ENCODE assay signal across 1 cellular context in the genomic region with DNA sequence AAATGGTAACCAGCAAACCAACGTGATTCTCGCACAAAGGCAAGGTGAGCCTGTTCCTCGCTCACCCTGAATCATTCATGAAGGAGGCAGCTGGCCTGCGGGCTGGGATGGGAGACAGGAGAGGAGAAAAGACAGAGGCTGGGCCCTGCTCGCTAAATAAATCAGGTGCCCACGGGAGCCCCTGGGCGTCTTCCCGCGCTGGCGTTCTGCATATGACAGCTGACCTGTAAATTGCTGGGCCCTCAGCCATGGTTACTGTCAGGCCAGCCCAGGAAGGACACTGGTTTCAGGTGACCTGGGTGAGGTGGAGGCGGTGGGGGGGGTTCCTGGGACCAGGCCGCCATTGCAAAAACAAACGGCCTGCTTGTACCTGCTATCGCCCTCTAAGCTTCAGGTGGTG.
A peak's percentile ranks its signal among the peaks of the same experiment; 100 is the strongest.
TF ChIP-seq lines count a peak whose summit lies in the region.

No MANE protein-coding gene starts in this region.

TF ChIP-seq in K562, 482 proteins besides CTCF, POLR2A, EP300 and RAD21:
- TF ChIP-seq CHD2 (IDR thresholded peaks at IDR 0.05; ENCODE audit: low read depth, low read length) (no peak), RFX5 (IDR thresholded peaks at IDR 0.05; ENCODE audit: low read depth, low read length) (no peak), RB1 (IDR thresholded peaks at IDR 0.05; ENCODE audit: low read depth) (no peak), ETS2 (tag; IDR thresholded peaks at IDR 0.05; ENCODE audit: borderline replicate concordance, poor library complexity, severe bottlenecking) (no peak), CCAR2 (IDR thresholded peaks at IDR 0.05; ENCODE audit: low read depth, low read length) (no peak), POU5F1 (IDR thresholded peaks at IDR 0.05; ENCODE audit: borderline replicate concordance, low read depth, low read length, partially characterized antibody) (no peak), CBX8 (IDR thresholded peaks at IDR 0.05; ENCODE audit: borderline replicate concordance, extremely low read depth, low read depth, low read length, poor library complexity, severe bottlenecking) (no peak), MED1 (CRISPR knock-in tag; IDR thresholded peaks at IDR 0.05; ENCODE audit: borderline replicate concordance) (0 out of 2 replicates have a peak, but pooled peaks have one; percentile 18), ZC3H4 (CRISPR knock-in tag; IDR thresholded peaks at IDR 0.05; ENCODE audit: borderline replicate concordance) (no peak), SREBF2 (CRISPR knock-in tag; IDR thresholded peaks at IDR 0.05) (no peak), L3MBTL2 (IDR thresholded peaks at IDR 0.05) (no peak), FOSL1 (tag; conservative IDR thresholded peaks at IDR 0.05) (no peak), KAT2B (IDR thresholded peaks at IDR 0.05; ENCODE audit: low read depth, low read length) (no peak), MAFG (tag; conservative IDR thresholded peaks at IDR 0.05) (no peak), EGR1 (conservative IDR thresholded peaks at IDR 0.05) (no peak), SMAD1 (IDR thresholded peaks at IDR 0.05; ENCODE audit: low read depth, low read length, partially characterized antibody) (no peak), CCNT2 (IDR thresholded peaks at IDR 0.05; ENCODE audit: borderline replicate concordance, extremely low read depth, insufficient read length, low read depth, low read length) (no peak), DMBX1 (CRISPR knock-in tag; IDR thresholded peaks at IDR 0.05; ENCODE audit: borderline replicate concordance) (no peak), EWSR1 (IDR thresholded peaks at IDR 0.05; ENCODE audit: borderline replicate concordance, low read depth, partially characterized antibody) (no peak), KAT7 (CRISPR knock-in tag; IDR thresholded peaks at IDR 0.05; ENCODE audit: borderline replicate concordance) (no peak), SMAD2 (IDR thresholded peaks at IDR 0.05; ENCODE audit: low read depth, low read length) (no peak)
- TF ChIP-seq, protein P1, sequence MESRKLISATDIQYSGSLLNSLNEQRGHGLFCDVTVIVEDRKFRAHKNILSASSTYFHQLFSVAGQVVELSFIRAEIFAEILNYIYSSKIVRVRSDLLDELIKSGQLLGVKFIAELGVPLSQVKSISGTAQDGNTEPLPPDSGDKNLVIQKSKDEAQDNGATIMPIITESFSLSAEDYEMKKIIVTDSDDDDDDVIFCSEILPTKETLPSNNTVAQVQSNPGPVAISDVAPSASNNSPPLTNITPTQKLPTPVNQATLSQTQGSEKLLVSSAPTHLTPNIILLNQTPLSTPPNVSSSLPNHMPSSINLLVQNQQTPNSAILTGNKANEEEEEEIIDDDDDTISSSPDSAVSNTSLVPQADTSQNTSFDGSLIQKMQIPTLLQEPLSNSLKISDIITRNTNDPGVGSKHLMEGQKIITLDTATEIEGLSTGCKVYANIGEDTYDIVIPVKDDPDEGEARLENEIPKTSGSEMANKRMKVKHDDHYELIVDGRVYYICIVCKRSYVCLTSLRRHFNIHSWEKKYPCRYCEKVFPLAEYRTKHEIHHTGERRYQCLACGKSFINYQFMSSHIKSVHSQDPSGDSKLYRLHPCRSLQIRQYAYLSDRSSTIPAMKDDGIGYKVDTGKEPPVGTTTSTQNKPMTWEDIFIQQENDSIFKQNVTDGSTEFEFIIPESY (CRISPR knock-in tag; IDR thresholded peaks at IDR 0.05), result peak; percentile 61
- TF ChIP-seq, protein P2, sequence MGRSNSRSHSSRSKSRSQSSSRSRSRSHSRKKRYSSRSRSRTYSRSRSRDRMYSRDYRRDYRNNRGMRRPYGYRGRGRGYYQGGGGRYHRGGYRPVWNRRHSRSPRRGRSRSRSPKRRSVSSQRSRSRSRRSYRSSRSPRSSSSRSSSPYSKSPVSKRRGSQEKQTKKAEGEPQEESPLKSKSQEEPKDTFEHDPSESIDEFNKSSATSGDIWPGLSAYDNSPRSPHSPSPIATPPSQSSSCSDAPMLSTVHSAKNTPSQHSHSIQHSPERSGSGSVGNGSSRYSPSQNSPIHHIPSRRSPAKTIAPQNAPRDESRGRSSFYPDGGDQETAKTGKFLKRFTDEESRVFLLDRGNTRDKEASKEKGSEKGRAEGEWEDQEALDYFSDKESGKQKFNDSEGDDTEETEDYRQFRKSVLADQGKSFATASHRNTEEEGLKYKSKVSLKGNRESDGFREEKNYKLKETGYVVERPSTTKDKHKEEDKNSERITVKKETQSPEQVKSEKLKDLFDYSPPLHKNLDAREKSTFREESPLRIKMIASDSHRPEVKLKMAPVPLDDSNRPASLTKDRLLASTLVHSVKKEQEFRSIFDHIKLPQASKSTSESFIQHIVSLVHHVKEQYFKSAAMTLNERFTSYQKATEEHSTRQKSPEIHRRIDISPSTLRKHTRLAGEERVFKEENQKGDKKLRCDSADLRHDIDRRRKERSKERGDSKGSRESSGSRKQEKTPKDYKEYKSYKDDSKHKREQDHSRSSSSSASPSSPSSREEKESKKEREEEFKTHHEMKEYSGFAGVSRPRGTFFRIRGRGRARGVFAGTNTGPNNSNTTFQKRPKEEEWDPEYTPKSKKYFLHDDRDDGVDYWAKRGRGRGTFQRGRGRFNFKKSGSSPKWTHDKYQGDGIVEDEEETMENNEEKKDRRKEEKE (IDR thresholded peaks at IDR 0.05; ENCODE audit: borderline replicate concordance in 1 of 2, control insufficient read depth in 1 of 2, low read depth in 2 of 2, low read length in 1 of 2), result no peak
- TF ChIP-seq, protein P3, sequence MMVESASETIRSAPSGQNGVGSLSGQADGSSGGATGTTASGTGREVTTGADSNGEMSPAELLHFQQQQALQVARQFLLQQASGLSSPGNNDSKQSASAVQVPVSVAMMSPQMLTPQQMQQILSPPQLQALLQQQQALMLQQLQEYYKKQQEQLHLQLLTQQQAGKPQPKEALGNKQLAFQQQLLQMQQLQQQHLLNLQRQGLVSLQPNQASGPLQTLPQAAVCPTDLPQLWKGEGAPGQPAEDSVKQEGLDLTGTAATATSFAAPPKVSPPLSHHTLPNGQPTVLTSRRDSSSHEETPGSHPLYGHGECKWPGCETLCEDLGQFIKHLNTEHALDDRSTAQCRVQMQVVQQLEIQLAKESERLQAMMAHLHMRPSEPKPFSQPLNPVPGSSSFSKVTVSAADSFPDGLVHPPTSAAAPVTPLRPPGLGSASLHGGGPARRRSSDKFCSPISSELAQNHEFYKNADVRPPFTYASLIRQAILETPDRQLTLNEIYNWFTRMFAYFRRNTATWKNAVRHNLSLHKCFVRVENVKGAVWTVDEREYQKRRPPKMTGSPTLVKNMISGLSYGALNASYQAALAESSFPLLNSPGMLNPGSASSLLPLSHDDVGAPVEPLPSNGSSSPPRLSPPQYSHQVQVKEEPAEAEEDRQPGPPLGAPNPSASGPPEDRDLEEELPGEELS (CRISPR knock-in tag; IDR thresholded peaks at IDR 0.05; ENCODE audit: borderline replicate concordance), result no peak
- TF ChIP-seq, protein P4, sequence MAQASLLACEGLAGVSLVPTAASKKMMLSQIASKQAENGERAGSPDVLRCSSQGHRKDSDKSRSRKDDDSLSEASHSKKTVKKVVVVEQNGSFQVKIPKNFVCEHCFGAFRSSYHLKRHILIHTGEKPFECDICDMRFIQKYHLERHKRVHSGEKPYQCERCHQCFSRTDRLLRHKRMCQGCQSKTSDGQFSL (CRISPR knock-in tag; IDR thresholded peaks at IDR 0.05), result 0 out of 2 replicates have a peak, but pooled peaks have one; percentile 20
- TF ChIP-seq, protein P4 (tag; IDR thresholded peaks at IDR 0.05), result no peak
- TF ChIP-seq, protein P5, sequence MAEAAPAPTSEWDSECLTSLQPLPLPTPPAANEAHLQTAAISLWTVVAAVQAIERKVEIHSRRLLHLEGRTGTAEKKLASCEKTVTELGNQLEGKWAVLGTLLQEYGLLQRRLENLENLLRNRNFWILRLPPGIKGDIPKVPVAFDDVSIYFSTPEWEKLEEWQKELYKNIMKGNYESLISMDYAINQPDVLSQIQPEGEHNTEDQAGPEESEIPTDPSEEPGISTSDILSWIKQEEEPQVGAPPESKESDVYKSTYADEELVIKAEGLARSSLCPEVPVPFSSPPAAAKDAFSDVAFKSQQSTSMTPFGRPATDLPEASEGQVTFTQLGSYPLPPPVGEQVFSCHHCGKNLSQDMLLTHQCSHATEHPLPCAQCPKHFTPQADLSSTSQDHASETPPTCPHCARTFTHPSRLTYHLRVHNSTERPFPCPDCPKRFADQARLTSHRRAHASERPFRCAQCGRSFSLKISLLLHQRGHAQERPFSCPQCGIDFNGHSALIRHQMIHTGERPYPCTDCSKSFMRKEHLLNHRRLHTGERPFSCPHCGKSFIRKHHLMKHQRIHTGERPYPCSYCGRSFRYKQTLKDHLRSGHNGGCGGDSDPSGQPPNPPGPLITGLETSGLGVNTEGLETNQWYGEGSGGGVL (CRISPR knock-in tag; IDR thresholded peaks at IDR 0.05), result no peak
- TF ChIP-seq, protein P6, sequence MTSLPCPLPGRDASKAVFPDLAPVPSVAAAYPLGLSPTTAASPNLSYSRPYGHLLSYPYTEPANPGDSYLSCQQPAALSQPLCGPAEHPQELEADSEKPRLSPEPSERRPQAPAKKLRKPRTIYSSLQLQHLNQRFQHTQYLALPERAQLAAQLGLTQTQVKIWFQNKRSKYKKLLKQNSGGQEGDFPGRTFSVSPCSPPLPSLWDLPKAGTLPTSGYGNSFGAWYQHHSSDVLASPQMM (CRISPR knock-in tag; IDR thresholded peaks at IDR 0.05), result no peak
- TF ChIP-seq, protein P7, sequence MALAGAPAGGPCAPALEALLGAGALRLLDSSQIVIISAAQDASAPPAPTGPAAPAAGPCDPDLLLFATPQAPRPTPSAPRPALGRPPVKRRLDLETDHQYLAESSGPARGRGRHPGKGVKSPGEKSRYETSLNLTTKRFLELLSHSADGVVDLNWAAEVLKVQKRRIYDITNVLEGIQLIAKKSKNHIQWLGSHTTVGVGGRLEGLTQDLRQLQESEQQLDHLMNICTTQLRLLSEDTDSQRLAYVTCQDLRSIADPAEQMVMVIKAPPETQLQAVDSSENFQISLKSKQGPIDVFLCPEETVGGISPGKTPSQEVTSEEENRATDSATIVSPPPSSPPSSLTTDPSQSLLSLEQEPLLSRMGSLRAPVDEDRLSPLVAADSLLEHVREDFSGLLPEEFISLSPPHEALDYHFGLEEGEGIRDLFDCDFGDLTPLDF (CRISPR knock-in tag; IDR thresholded peaks at IDR 0.05), result no peak
- TF ChIP-seq, protein P8, sequence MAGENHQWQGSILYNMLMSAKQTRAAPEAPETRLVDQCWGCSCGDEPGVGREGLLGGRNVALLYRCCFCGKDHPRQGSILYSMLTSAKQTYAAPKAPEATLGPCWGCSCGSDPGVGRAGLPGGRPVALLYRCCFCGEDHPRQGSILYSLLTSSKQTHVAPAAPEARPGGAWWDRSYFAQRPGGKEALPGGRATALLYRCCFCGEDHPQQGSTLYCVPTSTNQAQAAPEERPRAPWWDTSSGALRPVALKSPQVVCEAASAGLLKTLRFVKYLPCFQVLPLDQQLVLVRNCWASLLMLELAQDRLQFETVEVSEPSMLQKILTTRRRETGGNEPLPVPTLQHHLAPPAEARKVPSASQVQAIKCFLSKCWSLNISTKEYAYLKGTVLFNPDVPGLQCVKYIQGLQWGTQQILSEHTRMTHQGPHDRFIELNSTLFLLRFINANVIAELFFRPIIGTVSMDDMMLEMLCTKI (IDR thresholded peaks at IDR 0.05; ENCODE audit: partially characterized antibody), result no peak
- TF ChIP-seq, protein P9, sequence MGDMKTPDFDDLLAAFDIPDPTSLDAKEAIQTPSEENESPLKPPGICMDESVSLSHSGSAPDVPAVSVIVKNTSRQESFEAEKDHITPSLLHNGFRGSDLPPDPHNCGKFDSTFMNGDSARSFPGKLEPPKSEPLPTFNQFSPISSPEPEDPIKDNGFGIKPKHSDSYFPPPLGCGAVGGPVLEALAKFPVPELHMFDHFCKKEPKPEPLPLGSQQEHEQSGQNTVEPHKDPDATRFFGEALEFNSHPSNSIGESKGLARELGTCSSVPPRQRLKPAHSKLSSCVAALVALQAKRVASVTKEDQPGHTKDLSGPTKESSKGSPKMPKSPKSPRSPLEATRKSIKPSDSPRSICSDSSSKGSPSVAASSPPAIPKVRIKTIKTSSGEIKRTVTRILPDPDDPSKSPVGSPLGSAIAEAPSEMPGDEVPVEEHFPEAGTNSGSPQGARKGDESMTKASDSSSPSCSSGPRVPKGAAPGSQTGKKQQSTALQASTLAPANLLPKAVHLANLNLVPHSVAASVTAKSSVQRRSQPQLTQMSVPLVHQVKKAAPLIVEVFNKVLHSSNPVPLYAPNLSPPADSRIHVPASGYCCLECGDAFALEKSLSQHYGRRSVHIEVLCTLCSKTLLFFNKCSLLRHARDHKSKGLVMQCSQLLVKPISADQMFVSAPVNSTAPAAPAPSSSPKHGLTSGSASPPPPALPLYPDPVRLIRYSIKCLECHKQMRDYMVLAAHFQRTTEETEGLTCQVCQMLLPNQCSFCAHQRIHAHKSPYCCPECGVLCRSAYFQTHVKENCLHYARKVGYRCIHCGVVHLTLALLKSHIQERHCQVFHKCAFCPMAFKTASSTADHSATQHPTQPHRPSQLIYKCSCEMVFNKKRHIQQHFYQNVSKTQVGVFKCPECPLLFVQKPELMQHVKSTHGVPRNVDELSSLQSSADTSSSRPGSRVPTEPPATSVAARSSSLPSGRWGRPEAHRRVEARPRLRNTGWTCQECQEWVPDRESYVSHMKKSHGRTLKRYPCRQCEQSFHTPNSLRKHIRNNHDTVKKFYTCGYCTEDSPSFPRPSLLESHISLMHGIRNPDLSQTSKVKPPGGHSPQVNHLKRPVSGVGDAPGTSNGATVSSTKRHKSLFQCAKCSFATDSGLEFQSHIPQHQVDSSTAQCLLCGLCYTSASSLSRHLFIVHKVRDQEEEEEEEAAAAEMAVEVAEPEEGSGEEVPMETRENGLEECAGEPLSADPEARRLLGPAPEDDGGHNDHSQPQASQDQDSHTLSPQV (IDR thresholded peaks at IDR 0.05), result 0 out of 2 replicates have a peak, but pooled peaks have one; percentile 33
